In genomic region chr3:113736548-113737089, GRCh38 we compare ENCODE assay signal across 8 cellular contexts. TPM values are rescaled to one million over a fixed set of nuclear protein-coding genes. Genes with fewer than 3 reads are reported as not detected.
A peak's percentile ranks its signal among the peaks of the same experiment; 100 is the strongest.
DNase-seq lines count a peak whose midpoint lies in the region; ATAC-seq and TF ChIP-seq lines count a peak whose summit lies in the region.

No MANE protein-coding gene starts in this region.

- H3K36me3 ChIP-seq in liver (ENCODE audit: control insufficient read depth in 4 of 4, insufficient read depth in 3 of 4, low read depth in 1 of 4, low read length in 3 of 4) = no peaks in the 10 kb centered on the region
- H3K36me3 ChIP-seq in transverse colon = no peaks in the 10 kb centered on the region

- H3K4me1 ChIP-seq in liver (ENCODE audit: control insufficient read depth in 4 of 4, insufficient read depth in 4 of 4, low read length in 3 of 4) = peaks cover 13 to 41% (median 30%) of the 10 kb centered on the region in 4 donors
- H3K4me1 ChIP-seq in transverse colon = peaks cover 0 to 56% (median 4%) of the 10 kb centered on the region in 4 donors

- peak; percentile 83 for ATAC-seq in GM21529 (IDR thresholded peaks at IDR 0.05; ENCODE audit: unreplicated experiment)

- peak overlapping the region in 1 of 2 donors; percentile 24 for H3K27ac ChIP-seq in liver (ENCODE audit: low read depth in 1 of 2, low read length in 2 of 2)
- peak overlapping the region in 2 of 4 donors; percentile 19 to 21 for H3K27ac ChIP-seq in transverse colon

- no peak overlapping the region for H3K4me3 ChIP-seq in choroid plexus epithelial cell (ENCODE audit: low read depth, low read length)
- H3K4me3 ChIP-seq in liver (ENCODE audit: low read depth in 1 of 3, low read length in 3 of 3) = no peak overlapping the region
- H3K4me3 ChIP-seq in transverse colon = no peak overlapping the region

- H3K9me3 ChIP-seq in liver (ENCODE audit: control insufficient read depth in 4 of 4, low read length in 3 of 4) (no peaks in the 10 kb centered on the region), transverse colon (no peaks in the 10 kb centered on the region)

- TF ChIP-seq POLR2A in transverse colon (IDR thresholded peaks at IDR 0.05) = no peak

- peak; percentile 93 to 94 for TF ChIP-seq RAD21 in liver (IDR thresholded peaks at IDR 0.05)

- no peaks in the 10 kb centered on the region for H3K27me3 ChIP-seq in liver (ENCODE audit: control insufficient read depth in 4 of 4, insufficient read depth in 4 of 4, low read length in 3 of 4)
- H3K27me3 ChIP-seq in transverse colon = no peaks in the 10 kb centered on the region

- no peak overlapping the region for H3K9ac ChIP-seq in liver (ENCODE audit: low read depth in 1 of 2, low read length in 2 of 2)

- DNase-seq in NCI-H748 (lab: John Stamatoyannopoulos, UW; ENCODE audit: unreplicated experiment) (peak; percentile 45), NCI-H748 treated with DMSO at 0.1 percent for 48 hours (lab: John Stamatoyannopoulos, UW) (no peak), Kasumi-1 (lab: John Stamatoyannopoulos, UW) (peak; percentile 84 to 96), SK-MEL-5 (ENCODE audit: low read depth, low spot score) (peak; percentile 82), choroid plexus epithelial cell (ENCODE audit: low read depth) (peak; percentile 82), transverse colon (no peak)

- no peak for TF ChIP-seq EP300 in transverse colon (IDR thresholded peaks at IDR 0.05; ENCODE audit: low read depth)

- peak; percentile 64 for TF ChIP-seq CTCF in choroid plexus epithelial cell (conservative IDR thresholded peaks at IDR 0.05; ENCODE audit: low read depth, low read length)
- peak; percentile 65 for TF ChIP-seq CTCF in liver (IDR thresholded peaks at IDR 0.05; ENCODE audit: low read depth, low read length, missing input control)
- peak; percentile 55 to 80 (median 64) for TF ChIP-seq CTCF in transverse colon (IDR thresholded peaks at IDR 0.05)

- intact Hi-C loops in transverse colon (cut with DNase I; ENCODE audit: low total_unique reads) = no loop called here

- WGBS in liver = 24% methylated on average over 3 of the region's 3 CpGs
- WGBS in transverse colon (ENCODE audit: low coverage in 1 of 2), 2 donors = 26 to 31% methylated on average over 2 to 3 of the region's 3 CpGs

- in situ Hi-C loops in SK-MEL-5 (cut with HindIII; ENCODE audit: low pct_unique_long_range_greater_than_20kb, low sequenced_read_pairs) = no loop called here
- in situ Hi-C loops in transverse colon (cut with MboI; ENCODE audit: low pct_ligation_motif_present in 1 of 4, low pct_unique_long_range_greater_than_20kb in 1 of 4, low sequenced_read_pairs in 3 of 4) = loop anchor here in 2 of 4 donors (10.0 to 25.0 kb wide), 2 partner anchors 178 to 326 kb away; partner anchors contain the start of genes CCDC191 (in 1 of the 2) and QTRT2 (in 1 of the 2)

TF ChIP-seq in liver, 16 proteins besides CTCF, POLR2A, EP300 and RAD21:
- TF ChIP-seq ATF3 (IDR thresholded peaks at IDR 0.05) (no peak), SP1 (IDR thresholded peaks at IDR 0.05) (no peak), FOXA2 (IDR thresholded peaks at IDR 0.05) (no peak), RXRA (IDR thresholded peaks at IDR 0.05) (peak in 1 of 2 donors; percentile 15), EGR1 (IDR thresholded peaks at IDR 0.05; ENCODE audit: low read depth in 2 of 2) (no peak), ZBTB33 (IDR thresholded peaks at IDR 0.05) (no peak), MAX (IDR thresholded peaks at IDR 0.05) (peak; percentile 18), REST (IDR thresholded peaks at IDR 0.05) (no peak), TAF1 (conservative IDR thresholded peaks at IDR 0.05) (no peak), NR2F2 (IDR thresholded peaks at IDR 0.05) (no peak), GABPA (IDR thresholded peaks at IDR 0.05 in 1 of 2, conservative IDR thresholded peaks at IDR 0.05 in 1 of 2) (no peak), HNF4A (conservative IDR thresholded peaks at IDR 0.05) (peak in 1 of 2 donors; percentile 0), JUND (IDR thresholded peaks at IDR 0.05) (no peak)
TF ChIP-seq in liver: peak in this region for 3.

RNA-seq across cellular contexts. Expression of gene NAA50, which starts 9.4 kb away (rescaled TPM):
- 137 and 151 TPM in 2 replicates for total RNA-seq in SK-MEL-5 (2014; rRNA removed; shearing (Covaris generic))
- 131 and 149 TPM in 2 replicates for polyA plus RNA-seq in SK-MEL-5 (2015; cell fraction: cytosol; rRNA removed)
- polyA plus RNA-seq in SK-MEL-5 (2015; cell fraction: nucleus; rRNA removed) = 38.0 and 46.6 TPM in 2 replicates
- 100 to 1,000 TPM in 1 of 2 donors, 10 to 100 TPM in 1; 99.0 to 162 TPM for total RNA-seq in liver
- polyA plus RNA-seq in liver = 10 to 100 TPM; 37.3 to 48.7 TPM
- 100 to 1,000 TPM in 2 of 4 donors, 10 to 100 TPM in 2; 55.7 to 116 (median 82.7) TPM for total RNA-seq in transverse colon

RNA-seq across cellular contexts. Expression of gene ATP6V1A, which starts 10.2 kb away (rescaled TPM):
- total RNA-seq in SK-MEL-5 (2014; rRNA removed; shearing (Covaris generic)) = 94.7 and 94.8 TPM in 2 replicates
- polyA plus RNA-seq in SK-MEL-5 (2015; cell fraction: cytosol; rRNA removed) = 49.2 and 66.7 TPM in 2 replicates
- polyA plus RNA-seq in SK-MEL-5 (2015; cell fraction: nucleus; rRNA removed) = 27.6 and 46.6 TPM in 2 replicates
- total RNA-seq in liver (10 to 100 TPM; 52.1 to 53.2 TPM), transverse colon (10 to 100 TPM; 21.9 to 47.2 (median 33.3) TPM)
- polyA plus RNA-seq in liver = 10 to 100 TPM; 15.2 to 33.3 TPM

RNA-seq across cellular contexts. Expression of gene USF3, which starts 40.2 kb away (rescaled TPM):
- total RNA-seq in SK-MEL-5 (2014; rRNA removed; shearing (Covaris generic)) = 9.0 and 10.4 TPM in 2 replicates
- 8.0 and 10.8 TPM in 2 replicates for polyA plus RNA-seq in SK-MEL-5 (2015; cell fraction: cytosol; rRNA removed)
- polyA plus RNA-seq in SK-MEL-5 (2015; cell fraction: nucleus; rRNA removed) = 5.2 and 5.8 TPM in 2 replicates
- 10 to 100 TPM; 10.6 to 16.0 TPM for total RNA-seq in liver
- 10 to 100 TPM in 1 of 2 donors, 1 to 10 TPM in 1; 4.6 to 12.1 TPM for polyA plus RNA-seq in liver
- 10 to 100 TPM; 23.1 to 33.2 (median 27.8) TPM for total RNA-seq in transverse colon

Comparison
In these comparisons a context has a peak if more than half of its experiments do, and no peak if none do; other contexts are left out.
1. DNase-seq: peak in NCI-H748 (single experiment), Kasumi-1 (2 of 2), SK-MEL-5 (single experiment) and choroid plexus epithelial cell (single experiment); none in NCI-H748 treated with DMSO at 0.1 percent for 48 hours (single experiment) and transverse colon (single experiment).
2. Peak in every context shown above with its lines, with median percentiles within 50 percentile points of each other: CTCF ChIP-seq.